In the genomic region with DNA sequence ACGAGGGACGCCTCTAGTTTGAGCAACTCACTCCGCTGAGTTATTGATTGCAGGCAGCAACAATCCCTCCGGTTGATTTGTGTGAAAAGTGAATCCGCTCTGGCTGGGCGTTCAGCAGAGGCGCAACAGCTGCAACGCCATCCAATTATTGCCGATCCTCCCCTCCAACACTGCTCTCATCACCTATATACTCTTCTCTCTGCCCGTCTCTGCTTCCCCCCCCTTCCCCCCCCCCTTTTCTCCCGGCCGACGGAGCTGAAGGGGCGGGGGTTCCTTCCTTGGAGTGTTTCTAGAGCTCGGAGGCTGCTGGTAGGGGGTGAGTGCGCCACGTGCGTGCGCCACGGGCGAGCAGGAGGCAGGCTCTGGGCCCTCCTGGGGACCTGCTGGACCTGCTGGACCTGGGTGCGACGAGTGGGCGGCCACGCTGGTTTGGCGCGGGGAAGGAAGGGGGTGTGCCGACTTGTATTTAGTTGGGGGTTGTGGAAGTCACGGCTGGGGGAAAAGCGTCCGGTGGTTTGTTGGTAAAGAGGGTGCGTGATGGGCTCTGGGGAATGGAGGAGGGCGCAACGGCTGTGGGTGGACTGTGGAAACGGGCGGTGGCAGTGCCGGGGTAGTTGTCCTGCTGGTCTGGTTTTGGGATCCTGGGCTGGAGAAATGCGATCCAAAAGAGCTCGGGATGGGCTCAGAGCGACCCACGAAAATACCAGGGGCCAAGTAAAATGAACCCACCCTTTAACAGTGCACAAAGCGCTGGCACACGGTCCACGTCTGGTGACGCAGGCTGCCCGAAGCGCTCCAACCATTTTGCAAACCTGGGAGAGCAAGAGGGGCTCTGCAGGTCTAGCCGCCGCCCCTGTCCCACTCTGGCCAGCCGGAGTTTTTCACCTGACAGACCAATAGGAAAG, we compare ENCODE assay signal across 8 cellular contexts. TPM values are rescaled to one million over a fixed set of nuclear protein-coding genes. Genes with fewer than 3 reads are reported as not detected.
DNase-seq lines count a peak whose midpoint lies in the region; ATAC-seq, FAIRE-seq and TF ChIP-seq lines count a peak whose summit lies in the region.

No MANE protein-coding gene starts in this region.

- BruUV-seq in HepG2 (replicated peaks; lab: Mats Ljungman, UMichigan): no TSS peak

- H3K27me3 Mint-ChIP-seq in activated naive CD8-positive, alpha-beta T cell treated with anti-CD3 and anti-CD28 coated beads, Interleukin-2, amount 50 U/mL, for 24 hours: peaks cover 60% of the 10 kb centered on the region
- H3K27me3 Mint-ChIP-seq in progenitor cell of endocrine pancreas: peaks cover 43% of the 10 kb centered on the region

- H2AFZ ChIP-seq in HepG2 (ENCODE audit: low read length): no peak overlapping the region

- POLR2A ChIA-PET in HepG2 (lab: Yijun Ruan, JAX): no interaction called here

- H3K9me3 ChIP-seq in liver (ENCODE audit: control insufficient read depth in 4 of 4, low read length in 3 of 4) (no peaks in the 10 kb centered on the region), HepG2 (ENCODE audit: low read length) (no peaks in the 10 kb centered on the region), right cardiac atrium (ENCODE audit: control insufficient read depth, low read length) (no peaks in the 10 kb centered on the region)

- CTCF ChIA-PET in HepG2 (lab: Yijun Ruan, JAX; ENCODE audit: low intra/inter-chr PET ratio, low total read pairs): no interaction called here

- H3K79me2 ChIP-seq in HepG2 (ENCODE audit: insufficient read depth, low read length): no peaks in the 10 kb centered on the region

- in situ Hi-C loops in HepG2 (cut with HindIII; ENCODE audit: extremely low pct_ligation_motif_present, low pct_unique_long_range_greater_than_20kb) (no loop called here), KBM-7 (cut with MboI; ENCODE audit: low pct_unique_long_range_greater_than_20kb, low sequenced_read_pairs) (no loop called here)

- TF ChIP-seq POLR2A in HepG2 (IDR thresholded peaks at IDR 0.05; ENCODE audit: insufficient read depth in 1 of 2, low read depth in 2 of 2, low read length in 2 of 2): no peak

- FAIRE-seq in HepG2 (lab: Jason Lieb, UNC): no peak

- H3K4me3 ChIP-seq in liver (ENCODE audit: low read depth in 1 of 3, low read length in 3 of 3): peak overlapping the region; percentile 12 to 54 (median 47)
- no peak overlapping the region for H3K4me3 ChIP-seq in HepG2 (replicated peaks in 1 of 3; ENCODE audit: insufficient read depth in 1 of 3, low read depth in 2 of 3, low read length in 3 of 3)
- peak overlapping the region; percentile 50 for H3K4me3 ChIP-seq in right cardiac atrium (ENCODE audit: low read length)

- WGBS in liver: 3% methylated on average over 50 of the region's 50 CpGs
- WGBS in HepG2 (ENCODE audit: low lambda C conversion rate): 20% methylated on average over 30 of the region's 50 CpGs
- under 1% methylated on average over 50 of the region's 50 CpGs for WGBS in right cardiac atrium

- H3K27me3 ChIP-seq in liver (ENCODE audit: control insufficient read depth in 4 of 4, insufficient read depth in 4 of 4, low read length in 3 of 4) (no peaks in the 10 kb centered on the region), HepG2 (ENCODE audit: control insufficient read depth in 1 of 2, insufficient read depth in 2 of 2, low read length in 2 of 2) (peaks cover 0 to 6% of the 10 kb centered on the region in 2 experiments; a peak in 2 of 5 replicates), right cardiac atrium (ENCODE audit: control insufficient read depth, insufficient read depth) (no peaks in the 10 kb centered on the region)

- TF ChIP-seq RAD21 in liver (IDR thresholded peaks at IDR 0.05) (no peak), HepG2 (CRISPR knock-in tag; IDR thresholded peaks at IDR 0.05) (no peak)

- TF ChIP-seq CTCF in liver (IDR thresholded peaks at IDR 0.05; ENCODE audit: low read depth, low read length, missing input control): no peak
- no peak for TF ChIP-seq CTCF in HepG2 (CRISPR knock-in tag; IDR thresholded peaks at IDR 0.05)
- TF ChIP-seq CTCF in progenitor cell of endocrine pancreas (IDR thresholded peaks at IDR 0.05; ENCODE audit: unreplicated experiment): no peak

- H4K20me1 ChIP-seq in HepG2 (ENCODE audit: insufficient read depth, low read length): no peaks in the 10 kb centered on the region

- peak overlapping the region; percentile 54 for H3K27ac Mint-ChIP-seq in activated naive CD8-positive, alpha-beta T cell treated with anti-CD3 and anti-CD28 coated beads, Interleukin-2, amount 50 U/mL, for 24 hours
- peak overlapping the region; percentile 90 for H3K27ac Mint-ChIP-seq in progenitor cell of endocrine pancreas

- H3K4me1 ChIP-seq in liver (ENCODE audit: control insufficient read depth in 4 of 4, insufficient read depth in 4 of 4, low read length in 3 of 4) (peaks cover 0 to 3% (median 1%) of the 10 kb centered on the region in 4 donors), HepG2 (ENCODE audit: insufficient read depth, low read length) (no peaks in the 10 kb centered on the region), right cardiac atrium (ENCODE audit: control insufficient read depth, insufficient read depth, low read length) (peaks cover 2% of the 10 kb centered on the region)

- ATAC-seq in HepG2: no peak
- ATAC-seq in activated naive CD8-positive, alpha-beta T cell treated with anti-CD3 and anti-CD28 coated beads, Interleukin-2, amount 50 U/mL, for 24 hours: peak; percentile 40
- ATAC-seq in right cardiac atrium: peak; percentile 91 to 94

- no peak for DNase-seq in HepG2 (ENCODE audit: low spot score)
- peak; percentile 85 for DNase-seq in KBM-7
- DNase-seq in activated naive CD8-positive, alpha-beta T cell treated with anti-CD3 and anti-CD28 coated beads, Interleukin-2, amount 50 U/mL, for 24 hours: peak; percentile 7
- peak; percentile 70 to 90 (median 88) for DNase-seq in right cardiac atrium
- DNase-seq in progenitor cell of endocrine pancreas (ENCODE audit: low spot score, unreplicated experiment): peak; percentile 22
- DNase-seq in NCI-H187 treated with DMSO at 0.1 percent for 48 hours (lab: John Stamatoyannopoulos, UW): no peak
- no peak for DNase-seq in RKO (ENCODE audit: low spot score)

- no peaks in the 10 kb centered on the region for H3K36me3 Mint-ChIP-seq in activated naive CD8-positive, alpha-beta T cell treated with anti-CD3 and anti-CD28 coated beads, Interleukin-2, amount 50 U/mL, for 24 hours (ENCODE audit: low read depth)
- H3K36me3 Mint-ChIP-seq in progenitor cell of endocrine pancreas (ENCODE audit: insufficient read depth): no peaks in the 10 kb centered on the region

- intact Hi-C loops in HepG2 (cut with micrococcal nuclease; ENCODE audit: unreplicated experiment): no loop called here
- intact Hi-C loops in right cardiac atrium (cut with DNase I): loop anchor here in 3 of 4 donors (5.0 to 10.0 kb wide), 2 partner anchors 155 to 157 kb away; no protein-coding TSS in a partner anchor

- peak overlapping the region; percentile 69 for H3K4me3 Mint-ChIP-seq in activated naive CD8-positive, alpha-beta T cell treated with anti-CD3 and anti-CD28 coated beads, Interleukin-2, amount 50 U/mL, for 24 hours
- H3K4me3 Mint-ChIP-seq in progenitor cell of endocrine pancreas (ENCODE audit: low read depth): peak overlapping the region; percentile 83

- no peaks in the 10 kb centered on the region for H3K36me3 ChIP-seq in liver (ENCODE audit: control insufficient read depth in 4 of 4, insufficient read depth in 3 of 4, low read depth in 1 of 4, low read length in 3 of 4)
- no peaks in the 10 kb centered on the region for H3K36me3 ChIP-seq in HepG2 (replicated peaks in 1 of 2; ENCODE audit: control insufficient read depth in 1 of 2, insufficient read depth in 2 of 2, low read length in 2 of 2)

- no peak for TF ChIP-seq EP300 in HepG2 (IDR thresholded peaks at IDR 0.05; ENCODE audit: low read depth in 2 of 2, low read length in 2 of 2)
- no peak for TF ChIP-seq EP300 in HepG2 (CRISPR knock-in tag; IDR thresholded peaks at IDR 0.05; ENCODE audit: borderline replicate concordance)

- peaks cover 12% of the 10 kb centered on the region for H3K4me1 Mint-ChIP-seq in activated naive CD8-positive, alpha-beta T cell treated with anti-CD3 and anti-CD28 coated beads, Interleukin-2, amount 50 U/mL, for 24 hours
- H3K4me1 Mint-ChIP-seq in progenitor cell of endocrine pancreas (ENCODE audit: low read depth): peaks cover 4% of the 10 kb centered on the region

- H3K27ac ChIP-seq in liver (ENCODE audit: low read depth in 1 of 2, low read length in 2 of 2) (peak overlapping the region; percentile 63 to 75), HepG2 (ENCODE audit: extremely low read length, insufficient read depth, low read length) (no peak overlapping the region), right cardiac atrium (ENCODE audit: low read length) (peak overlapping the region; percentile 91)

- H3K9ac ChIP-seq in liver (ENCODE audit: low read depth in 1 of 2, low read length in 2 of 2) (peak overlapping the region in 1 of 2 donors; percentile 13), HepG2 (ENCODE audit: insufficient read depth, low read depth, low read length) (no peak overlapping the region)

- H3K4me2 ChIP-seq in HepG2 (ENCODE audit: low read depth, low read length): no peak overlapping the region

- no peaks in the 10 kb centered on the region for H3K9me3 Mint-ChIP-seq in activated naive CD8-positive, alpha-beta T cell treated with anti-CD3 and anti-CD28 coated beads, Interleukin-2, amount 50 U/mL, for 24 hours
- no peaks in the 10 kb centered on the region for H3K9me3 Mint-ChIP-seq in progenitor cell of endocrine pancreas (ENCODE audit: low read depth)

RNA-seq across cellular contexts. Expression of gene MEF2C, which starts 6.4 kb away (rescaled TPM):
- total RNA-seq in liver (10 to 100 TPM in 1 of 2 donors, 1 to 10 TPM in 1; 9.5 to 15.9 TPM), HepG2 (2016; rRNA removed; fragmentation: Illumina TruSeq; extraction: Trizol) (0.02 TPM in 1 of 2 replicates, not detected in the other), right cardiac atrium (10 to 100 TPM; 57.4 to 78.4 (median 67.4) TPM), progenitor cell of endocrine pancreas (1.9 and 2.6 TPM in 2 replicates)
- polyA plus RNA-seq in liver (10 to 100 TPM in 1 of 2 donors, 1 to 10 TPM in 1; 2.8 to 10.8 TPM), HepG2 (2011; rRNA removed) (0.01 TPM in 1 of 2 replicates, not detected in the other), right cardiac atrium (14.5 TPM)
- total RNA-seq in HepG2 (2016; cell fraction: cytosol; rRNA removed; fragmentation: Illumina TruSeq; extraction: Trizol; ENCODE audit: low read depth): not detected in 2 replicates
- 0.04 TPM in 1 of 2 replicates, not detected in the other for total RNA-seq in HepG2 (2016; cell fraction: insoluble cytoplasmic fraction; rRNA removed; fragmentation: Illumina TruSeq; extraction: Trizol)
- not detected in 2 replicates for total RNA-seq in HepG2 (2016; cell fraction: membrane; rRNA removed; fragmentation: Illumina TruSeq; extraction: Trizol)
- total RNA-seq in HepG2 (2016; cell fraction: nucleus; rRNA removed; fragmentation: Illumina TruSeq; extraction: Trizol): 0.09 and 0.16 TPM in 2 replicates
- polyA plus RNA-seq in HepG2 (2011; cell fraction: cytosol; rRNA removed): 0.03 TPM in 1 of 2 replicates, not detected in the other
- polyA plus RNA-seq in HepG2 (2011; cell fraction: nucleus; rRNA removed): 0.14 TPM in 1 of 2 replicates, not detected in the other
- not detected in 2 replicates for polyA plus RNA-seq in HepG2 (2012)
- not detected in 2 replicates for polyA plus RNA-seq in HepG2 (2016; cell fraction: cytosol; fragmentation: Illumina TruSeq; extraction: Trizol; ENCODE audit: low read depth)
- polyA plus RNA-seq in HepG2 (2016; cell fraction: insoluble cytoplasmic fraction; fragmentation: Illumina TruSeq; extraction: Trizol; ENCODE audit: low read depth): not detected in 2 replicates
- polyA plus RNA-seq in HepG2 (2016; cell fraction: membrane; fragmentation: Illumina TruSeq; extraction: Trizol; ENCODE audit: low read depth): not detected in 2 replicates
- polyA plus RNA-seq in HepG2 (2016; cell fraction: nucleus; fragmentation: Illumina TruSeq; extraction: Trizol; ENCODE audit: insufficient read depth, low read depth): 0.11 and 0.12 TPM in 2 replicates
- polyA minus RNA-seq in HepG2 (2011; rRNA and poly(A)+ RNA removed; ENCODE audit: low replicate concordance): 0.02 and 0.61 TPM in 2 replicates
- polyA minus RNA-seq in HepG2 (2011; cell fraction: cytosol; rRNA and poly(A)+ RNA removed): not detected in 2 replicates
- 0.13 and 0.25 TPM in 2 replicates for polyA minus RNA-seq in HepG2 (2011; cell fraction: nucleus; rRNA and poly(A)+ RNA removed)

Comparison
In these comparisons a context has a peak if more than half of its experiments do, and no peak if none do; other contexts are left out.
1. H3K4me3 ChIP-seq: peak in liver (3 of 3) and right cardiac atrium (single experiment); none in HepG2 (0 of 3).
2. DNase-seq: peak in KBM-7 (single experiment), activated naive CD8-positive, alpha-beta T cell treated with anti-CD3 and anti-CD28 coated beads, Interleukin-2, amount 50 U/mL, for 24 hours (single experiment), right cardiac atrium (3 of 3) and progenitor cell of endocrine pancreas (single experiment); none in HepG2 (single experiment), NCI-H187 treated with DMSO at 0.1 percent for 48 hours (single experiment) and RKO (single experiment).